In genomic region chr6:157143171-157143884, GRCh38 we compare ENCODE assay signal across 8 cellular contexts.
A peak's percentile ranks its signal among the peaks of the same experiment; 100 is the strongest.
DNase-seq lines count a peak whose midpoint lies in the region; ATAC-seq and TF ChIP-seq lines count a peak whose summit lies in the region.

No MANE protein-coding gene starts in this region.

- H3K4me3 Mint-ChIP-seq in T-helper 17 cell = no peak overlapping the region

- H3K9me3 ChIP-seq in T-helper 17 cell (ENCODE audit: control insufficient read depth, low read length, poor library complexity, severe bottlenecking) (no peaks in the 10 kb centered on the region), gastroesophageal sphincter (no peaks in the 10 kb centered on the region)

- H3K36me3 ChIP-seq in gastroesophageal sphincter = peaks cover 0 to 27% of the 10 kb centered on the region in 2 donors

- no peak for TF ChIP-seq POLR2A in gastroesophageal sphincter (IDR thresholded peaks at IDR 0.05)

- no peaks in the 10 kb centered on the region for H3K36me3 Mint-ChIP-seq in T-helper 17 cell (ENCODE audit: low read depth)

- H3K4me1 Mint-ChIP-seq in T-helper 17 cell = peaks cover 18% of the 10 kb centered on the region

- no peak overlapping the region for H3K4me3 ChIP-seq in gastroesophageal sphincter

- TF ChIP-seq CTCF in gastroesophageal sphincter (IDR thresholded peaks at IDR 0.05) = no peak

- H3K4me1 ChIP-seq in gastroesophageal sphincter = peaks cover 0 to 44% (median 9%) of the 10 kb centered on the region in 3 donors

- ATAC-seq in T-helper 17 cell (no peak), gastroesophageal sphincter (peak; percentile 42), GM18517 (IDR thresholded peaks at IDR 0.05; ENCODE audit: unreplicated experiment) (no peak), HG02973 (IDR thresholded peaks at IDR 0.05; ENCODE audit: unreplicated experiment) (no peak)

- 15 to 16% methylated on average over 8 to 10 of the region's 10 CpGs for WGBS in gastroesophageal sphincter (ENCODE audit: low coverage in 1 of 2), 2 donors

- no peak for TF ChIP-seq EP300 in gastroesophageal sphincter (IDR thresholded peaks at IDR 0.05)

- H3K27ac Mint-ChIP-seq in T-helper 17 cell = peak overlapping the region; percentile 16

- H3K27me3 Mint-ChIP-seq in T-helper 17 cell = no peaks in the 10 kb centered on the region

- H3K27me3 ChIP-seq in gastroesophageal sphincter = no peaks in the 10 kb centered on the region

- DNase-seq in NCI-H748 (lab: John Stamatoyannopoulos, UW; ENCODE audit: unreplicated experiment) = peak; percentile 13
- DNase-seq in NCI-H748 treated with DMSO at 0.1 percent for 48 hours (lab: John Stamatoyannopoulos, UW) = no peak
- no peak for DNase-seq in T-helper 17 cell
- peak; percentile 56 for DNase-seq in stimulated activated CD8-positive, alpha-beta memory T cell treated with anti-CD3 and anti-CD28 coated beads, Interleukin-4, amount 100 ng/mL, for 48 hours
- DNase-seq in cortex of kidney (lab: John Stamatoyannopoulos, UW) = no peak

- H3K27ac ChIP-seq in gastroesophageal sphincter = peak overlapping the region in 1 of 4 donors; percentile 35

Comparison
In these comparisons a context has a peak if more than half of its experiments do, and no peak if none do; other contexts are left out.
1. DNase-seq: peak in NCI-H748 (single experiment) and stimulated activated CD8-positive, alpha-beta memory T cell treated with anti-CD3 and anti-CD28 coated beads, Interleukin-4, amount 100 ng/mL, for 48 hours (single experiment); none in NCI-H748 treated with DMSO at 0.1 percent for 48 hours (single experiment), T-helper 17 cell (0 of 3) and cortex of kidney (single experiment).